ENCODE assay signal across 1 cellular context in the genomic region with DNA sequence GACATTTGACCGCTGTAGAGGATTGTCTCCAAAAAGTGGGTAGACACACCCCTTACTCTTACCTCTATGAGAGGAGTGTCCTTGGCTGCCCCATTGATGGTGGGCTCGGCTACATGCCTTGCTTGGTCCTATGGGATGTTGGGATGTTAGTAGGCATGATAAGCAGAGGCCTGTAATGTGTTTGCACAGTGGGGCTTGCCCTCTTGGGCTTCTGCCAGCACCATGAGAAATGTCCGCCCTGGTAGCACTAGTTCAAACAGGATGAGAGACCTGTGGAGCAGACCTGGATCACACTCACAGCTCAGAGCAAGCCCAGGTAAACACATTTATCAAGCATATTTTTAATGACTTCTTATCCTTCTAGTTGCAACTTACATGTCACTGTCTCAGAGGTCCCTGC.
TF ChIP-seq lines count a peak whose summit lies in the region.

No MANE protein-coding gene starts in this region.

TF ChIP-seq in HepG2, 621 proteins besides CTCF, POLR2A, EP300 and RAD21 (continued from another document):
- TF ChIP-seq, protein P1, sequence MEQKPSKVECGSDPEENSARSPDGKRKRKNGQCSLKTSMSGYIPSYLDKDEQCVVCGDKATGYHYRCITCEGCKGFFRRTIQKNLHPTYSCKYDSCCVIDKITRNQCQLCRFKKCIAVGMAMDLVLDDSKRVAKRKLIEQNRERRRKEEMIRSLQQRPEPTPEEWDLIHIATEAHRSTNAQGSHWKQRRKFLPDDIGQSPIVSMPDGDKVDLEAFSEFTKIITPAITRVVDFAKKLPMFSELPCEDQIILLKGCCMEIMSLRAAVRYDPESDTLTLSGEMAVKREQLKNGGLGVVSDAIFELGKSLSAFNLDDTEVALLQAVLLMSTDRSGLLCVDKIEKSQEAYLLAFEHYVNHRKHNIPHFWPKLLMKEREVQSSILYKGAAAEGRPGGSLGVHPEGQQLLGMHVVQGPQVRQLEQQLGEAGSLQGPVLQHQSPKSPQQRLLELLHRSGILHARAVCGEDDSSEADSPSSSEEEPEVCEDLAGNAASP (CRISPR knock-in tag; IDR thresholded peaks at IDR 0.05; ENCODE audit: borderline replicate concordance), result peak; percentile 39; the same call in 1 of the 2 replicates
- TF ChIP-seq GATAD2A (CRISPR knock-in tag; IDR thresholded peaks at IDR 0.05), result no peak; the same call in 1 of the 2 replicates
- TF ChIP-seq TBX2 (CRISPR knock-in tag; IDR thresholded peaks at IDR 0.05; ENCODE audit: borderline replicate concordance), result peak; percentile 55; the same call in 1 of the 2 replicates
- peak; percentile 43; the same call in 1 of the 2 replicates for TF ChIP-seq HMG20A (CRISPR knock-in tag; IDR thresholded peaks at IDR 0.05; ENCODE audit: borderline replicate concordance)
- TF ChIP-seq, protein P2, sequence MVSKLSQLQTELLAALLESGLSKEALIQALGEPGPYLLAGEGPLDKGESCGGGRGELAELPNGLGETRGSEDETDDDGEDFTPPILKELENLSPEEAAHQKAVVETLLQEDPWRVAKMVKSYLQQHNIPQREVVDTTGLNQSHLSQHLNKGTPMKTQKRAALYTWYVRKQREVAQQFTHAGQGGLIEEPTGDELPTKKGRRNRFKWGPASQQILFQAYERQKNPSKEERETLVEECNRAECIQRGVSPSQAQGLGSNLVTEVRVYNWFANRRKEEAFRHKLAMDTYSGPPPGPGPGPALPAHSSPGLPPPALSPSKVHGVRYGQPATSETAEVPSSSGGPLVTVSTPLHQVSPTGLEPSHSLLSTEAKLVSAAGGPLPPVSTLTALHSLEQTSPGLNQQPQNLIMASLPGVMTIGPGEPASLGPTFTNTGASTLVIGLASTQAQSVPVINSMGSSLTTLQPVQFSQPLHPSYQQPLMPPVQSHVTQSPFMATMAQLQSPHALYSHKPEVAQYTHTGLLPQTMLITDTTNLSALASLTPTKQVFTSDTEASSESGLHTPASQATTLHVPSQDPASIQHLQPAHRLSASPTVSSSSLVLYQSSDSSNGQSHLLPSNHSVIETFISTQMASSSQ (IDR thresholded peaks at IDR 0.05; ENCODE audit: low read depth), result no peak
- TF ChIP-seq, protein P2 (CRISPR knock-in tag; IDR thresholded peaks at IDR 0.05; ENCODE audit: borderline replicate concordance), result peak; percentile 34; the same call in 1 of the 2 replicates
- TF ChIP-seq, protein P3, sequence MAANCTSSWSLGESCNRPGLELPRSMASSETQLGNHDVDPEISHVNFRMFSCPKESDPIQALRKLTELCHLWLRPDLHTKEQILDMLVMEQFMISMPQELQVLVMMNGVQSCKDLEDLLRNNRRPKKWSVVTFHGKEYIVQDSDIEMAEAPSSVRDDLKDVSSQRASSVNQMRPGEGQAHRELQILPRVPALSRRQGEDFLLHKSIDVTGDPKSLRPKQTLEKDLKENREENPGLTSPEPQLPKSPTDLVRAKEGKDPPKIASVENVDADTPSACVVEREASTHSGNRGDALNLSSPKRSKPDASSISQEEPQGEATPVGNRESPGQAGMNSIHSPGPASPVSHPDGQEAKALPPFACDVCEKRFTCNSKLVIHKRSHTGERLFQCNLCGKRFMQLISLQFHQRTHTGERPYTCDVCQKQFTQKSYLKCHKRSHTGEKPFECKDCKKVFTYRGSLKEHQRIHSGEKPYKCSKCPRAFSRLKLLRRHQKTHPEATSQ (CRISPR knock-in tag; IDR thresholded peaks at IDR 0.05; ENCODE audit: borderline replicate concordance), result no peak
- TF ChIP-seq ETV5 (CRISPR knock-in tag; IDR thresholded peaks at IDR 0.05; ENCODE audit: borderline replicate concordance), result peak; percentile 25; the same call in 1 of the 2 replicates
- TF ChIP-seq, protein P4, sequence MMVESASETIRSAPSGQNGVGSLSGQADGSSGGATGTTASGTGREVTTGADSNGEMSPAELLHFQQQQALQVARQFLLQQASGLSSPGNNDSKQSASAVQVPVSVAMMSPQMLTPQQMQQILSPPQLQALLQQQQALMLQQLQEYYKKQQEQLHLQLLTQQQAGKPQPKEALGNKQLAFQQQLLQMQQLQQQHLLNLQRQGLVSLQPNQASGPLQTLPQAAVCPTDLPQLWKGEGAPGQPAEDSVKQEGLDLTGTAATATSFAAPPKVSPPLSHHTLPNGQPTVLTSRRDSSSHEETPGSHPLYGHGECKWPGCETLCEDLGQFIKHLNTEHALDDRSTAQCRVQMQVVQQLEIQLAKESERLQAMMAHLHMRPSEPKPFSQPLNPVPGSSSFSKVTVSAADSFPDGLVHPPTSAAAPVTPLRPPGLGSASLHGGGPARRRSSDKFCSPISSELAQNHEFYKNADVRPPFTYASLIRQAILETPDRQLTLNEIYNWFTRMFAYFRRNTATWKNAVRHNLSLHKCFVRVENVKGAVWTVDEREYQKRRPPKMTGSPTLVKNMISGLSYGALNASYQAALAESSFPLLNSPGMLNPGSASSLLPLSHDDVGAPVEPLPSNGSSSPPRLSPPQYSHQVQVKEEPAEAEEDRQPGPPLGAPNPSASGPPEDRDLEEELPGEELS (CRISPR knock-in tag; IDR thresholded peaks at IDR 0.05), result 0 out of 2 replicates have a peak, but pooled peaks have one; percentile 34
- TF ChIP-seq ZNF772 (CRISPR knock-in tag; IDR thresholded peaks at IDR 0.05), result 0 out of 2 replicates have a peak, but pooled peaks have one; percentile 26
- TF ChIP-seq TP53 (CRISPR knock-in tag; conservative IDR thresholded peaks at IDR 0.05), result no peak
- TF ChIP-seq ZNF180 (CRISPR knock-in tag; IDR thresholded peaks at IDR 0.05; ENCODE audit: borderline replicate concordance, low read depth), result no peak
- no peak for TF ChIP-seq ZSCAN22 (CRISPR knock-in tag; IDR thresholded peaks at IDR 0.05)
